In the genomic region with DNA sequence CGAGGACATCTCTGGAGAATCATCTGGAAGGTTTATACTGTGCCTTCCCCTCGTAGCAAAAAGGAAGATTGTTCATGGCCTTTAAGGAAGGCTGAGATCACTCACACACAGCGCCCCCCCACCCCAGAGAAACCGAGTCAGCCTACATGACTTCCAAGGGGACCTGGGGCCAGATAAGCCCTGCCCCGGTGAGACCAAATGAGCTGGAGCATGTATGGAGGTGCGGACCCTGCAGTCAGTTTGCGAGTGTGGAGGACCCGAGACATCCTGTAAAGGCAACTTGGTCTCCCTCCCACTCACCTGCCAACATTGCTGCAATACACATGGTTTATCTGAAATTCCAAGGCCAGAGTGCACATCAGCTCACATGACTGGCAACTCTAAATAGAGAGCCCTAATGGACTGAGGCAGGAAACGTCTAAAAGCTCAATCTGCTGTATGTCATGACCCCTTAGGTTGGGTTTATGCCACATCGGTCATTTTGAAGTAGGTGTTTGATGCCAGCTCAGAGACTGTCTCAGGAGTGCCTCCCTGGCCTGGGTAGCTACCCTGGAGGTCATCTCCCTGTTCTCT, we compare ENCODE assay signal across 1 cellular context.
TF ChIP-seq lines count a peak whose summit lies in the region.

No MANE protein-coding gene starts in this region.

TF ChIP-seq in liver, 16 proteins besides CTCF, POLR2A, EP300 and RAD21:
- TF ChIP-seq, protein P1, sequence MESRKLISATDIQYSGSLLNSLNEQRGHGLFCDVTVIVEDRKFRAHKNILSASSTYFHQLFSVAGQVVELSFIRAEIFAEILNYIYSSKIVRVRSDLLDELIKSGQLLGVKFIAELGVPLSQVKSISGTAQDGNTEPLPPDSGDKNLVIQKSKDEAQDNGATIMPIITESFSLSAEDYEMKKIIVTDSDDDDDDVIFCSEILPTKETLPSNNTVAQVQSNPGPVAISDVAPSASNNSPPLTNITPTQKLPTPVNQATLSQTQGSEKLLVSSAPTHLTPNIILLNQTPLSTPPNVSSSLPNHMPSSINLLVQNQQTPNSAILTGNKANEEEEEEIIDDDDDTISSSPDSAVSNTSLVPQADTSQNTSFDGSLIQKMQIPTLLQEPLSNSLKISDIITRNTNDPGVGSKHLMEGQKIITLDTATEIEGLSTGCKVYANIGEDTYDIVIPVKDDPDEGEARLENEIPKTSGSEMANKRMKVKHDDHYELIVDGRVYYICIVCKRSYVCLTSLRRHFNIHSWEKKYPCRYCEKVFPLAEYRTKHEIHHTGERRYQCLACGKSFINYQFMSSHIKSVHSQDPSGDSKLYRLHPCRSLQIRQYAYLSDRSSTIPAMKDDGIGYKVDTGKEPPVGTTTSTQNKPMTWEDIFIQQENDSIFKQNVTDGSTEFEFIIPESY (IDR thresholded peaks at IDR 0.05): no peak
- peak; percentile 45 for TF ChIP-seq FOXA2 (IDR thresholded peaks at IDR 0.05)
- TF ChIP-seq RXRA (IDR thresholded peaks at IDR 0.05): peak; percentile 84 to 98
- TF ChIP-seq, protein P2, sequence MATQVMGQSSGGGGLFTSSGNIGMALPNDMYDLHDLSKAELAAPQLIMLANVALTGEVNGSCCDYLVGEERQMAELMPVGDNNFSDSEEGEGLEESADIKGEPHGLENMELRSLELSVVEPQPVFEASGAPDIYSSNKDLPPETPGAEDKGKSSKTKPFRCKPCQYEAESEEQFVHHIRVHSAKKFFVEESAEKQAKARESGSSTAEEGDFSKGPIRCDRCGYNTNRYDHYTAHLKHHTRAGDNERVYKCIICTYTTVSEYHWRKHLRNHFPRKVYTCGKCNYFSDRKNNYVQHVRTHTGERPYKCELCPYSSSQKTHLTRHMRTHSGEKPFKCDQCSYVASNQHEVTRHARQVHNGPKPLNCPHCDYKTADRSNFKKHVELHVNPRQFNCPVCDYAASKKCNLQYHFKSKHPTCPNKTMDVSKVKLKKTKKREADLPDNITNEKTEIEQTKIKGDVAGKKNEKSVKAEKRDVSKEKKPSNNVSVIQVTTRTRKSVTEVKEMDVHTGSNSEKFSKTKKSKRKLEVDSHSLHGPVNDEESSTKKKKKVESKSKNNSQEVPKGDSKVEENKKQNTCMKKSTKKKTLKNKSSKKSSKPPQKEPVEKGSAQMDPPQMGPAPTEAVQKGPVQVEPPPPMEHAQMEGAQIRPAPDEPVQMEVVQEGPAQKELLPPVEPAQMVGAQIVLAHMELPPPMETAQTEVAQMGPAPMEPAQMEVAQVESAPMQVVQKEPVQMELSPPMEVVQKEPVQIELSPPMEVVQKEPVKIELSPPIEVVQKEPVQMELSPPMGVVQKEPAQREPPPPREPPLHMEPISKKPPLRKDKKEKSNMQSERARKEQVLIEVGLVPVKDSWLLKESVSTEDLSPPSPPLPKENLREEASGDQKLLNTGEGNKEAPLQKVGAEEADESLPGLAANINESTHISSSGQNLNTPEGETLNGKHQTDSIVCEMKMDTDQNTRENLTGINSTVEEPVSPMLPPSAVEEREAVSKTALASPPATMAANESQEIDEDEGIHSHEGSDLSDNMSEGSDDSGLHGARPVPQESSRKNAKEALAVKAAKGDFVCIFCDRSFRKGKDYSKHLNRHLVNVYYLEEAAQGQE (IDR thresholded peaks at IDR 0.05): peak; percentile 50
- TF ChIP-seq JUND (IDR thresholded peaks at IDR 0.05): peak; percentile 36 to 80
- peak; percentile 86 to 97 for TF ChIP-seq HNF4A (conservative IDR thresholded peaks at IDR 0.05)
- no peak for TF ChIP-seq FOXA1 (IDR thresholded peaks at IDR 0.05)
- no peak for TF ChIP-seq GABPA (IDR thresholded peaks at IDR 0.05 in 1 of 2, conservative IDR thresholded peaks at IDR 0.05 in 1 of 2)
- TF ChIP-seq NR2F2 (IDR thresholded peaks at IDR 0.05): no peak
- TF ChIP-seq EGR1 (IDR thresholded peaks at IDR 0.05; ENCODE audit: low read depth in 2 of 2): peak in 1 of 2 donors; percentile 23
- TF ChIP-seq HNF4G (IDR thresholded peaks at IDR 0.05): peak; percentile 59
- TF ChIP-seq, protein P3, sequence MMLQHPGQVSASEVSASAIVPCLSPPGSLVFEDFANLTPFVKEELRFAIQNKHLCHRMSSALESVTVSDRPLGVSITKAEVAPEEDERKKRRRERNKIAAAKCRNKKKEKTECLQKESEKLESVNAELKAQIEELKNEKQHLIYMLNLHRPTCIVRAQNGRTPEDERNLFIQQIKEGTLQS (IDR thresholded peaks at IDR 0.05): no peak
- TF ChIP-seq, protein P4, sequence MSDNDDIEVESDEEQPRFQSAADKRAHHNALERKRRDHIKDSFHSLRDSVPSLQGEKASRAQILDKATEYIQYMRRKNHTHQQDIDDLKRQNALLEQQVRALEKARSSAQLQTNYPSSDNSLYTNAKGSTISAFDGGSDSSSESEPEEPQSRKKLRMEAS (IDR thresholded peaks at IDR 0.05): no peak
- no peak for TF ChIP-seq YY1 (IDR thresholded peaks at IDR 0.05)
- TF ChIP-seq TAF1 (conservative IDR thresholded peaks at IDR 0.05): no peak
- peak; percentile 67 for TF ChIP-seq SP1 (IDR thresholded peaks at IDR 0.05)
TF ChIP-seq in liver: peak in this region for 8.
